In genomic region chr2:156435725-156436476, GRCh38 we compare ENCODE assay signal across 1 cellular context.
A peak's percentile ranks its signal among the peaks of the same experiment; 100 is the strongest.
TF ChIP-seq lines count a peak whose summit lies in the region.

Gene GPD2, plus strand, starts transcription at chr2:156436379. Its CDS starts 39,727 bp downstream, at chr2:156476106.

TF ChIP-seq in GM12878, 131 proteins besides CTCF, POLR2A, EP300 and RAD21 (continued from another document and continues in another):
- no peak for TF ChIP-seq BCL11A (IDR thresholded peaks at IDR 0.05; ENCODE audit: low read depth, low read length)
- no peak for TF ChIP-seq RFX5 (IDR thresholded peaks at IDR 0.05; ENCODE audit: low read depth, low read length)
- TF ChIP-seq NKRF (conservative IDR thresholded peaks at IDR 0.05), result no peak; the same call in 1 of the 2 replicates
- TF ChIP-seq, protein P1, sequence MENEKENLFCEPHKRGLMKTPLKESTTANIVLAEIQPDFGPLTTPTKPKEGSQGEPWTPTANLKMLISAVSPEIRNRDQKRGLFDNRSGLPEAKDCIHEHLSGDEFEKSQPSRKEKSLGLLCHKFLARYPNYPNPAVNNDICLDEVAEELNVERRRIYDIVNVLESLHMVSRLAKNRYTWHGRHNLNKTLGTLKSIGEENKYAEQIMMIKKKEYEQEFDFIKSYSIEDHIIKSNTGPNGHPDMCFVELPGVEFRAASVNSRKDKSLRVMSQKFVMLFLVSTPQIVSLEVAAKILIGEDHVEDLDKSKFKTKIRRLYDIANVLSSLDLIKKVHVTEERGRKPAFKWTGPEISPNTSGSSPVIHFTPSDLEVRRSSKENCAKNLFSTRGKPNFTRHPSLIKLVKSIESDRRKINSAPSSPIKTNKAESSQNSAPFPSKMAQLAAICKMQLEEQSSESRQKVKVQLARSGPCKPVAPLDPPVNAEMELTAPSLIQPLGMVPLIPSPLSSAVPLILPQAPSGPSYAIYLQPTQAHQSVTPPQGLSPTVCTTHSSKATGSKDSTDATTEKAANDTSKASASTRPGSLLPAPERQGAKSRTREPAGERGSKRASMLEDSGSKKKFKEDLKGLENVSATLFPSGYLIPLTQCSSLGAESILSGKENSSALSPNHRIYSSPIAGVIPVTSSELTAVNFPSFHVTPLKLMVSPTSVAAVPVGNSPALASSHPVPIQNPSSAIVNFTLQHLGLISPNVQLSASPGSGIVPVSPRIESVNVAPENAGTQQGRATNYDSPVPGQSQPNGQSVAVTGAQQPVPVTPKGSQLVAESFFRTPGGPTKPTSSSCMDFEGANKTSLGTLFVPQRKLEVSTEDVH (IDR thresholded peaks at IDR 0.05; ENCODE audit: low read depth, partially characterized antibody), result no peak
- no peak for TF ChIP-seq MEF2B (IDR thresholded peaks at IDR 0.05; ENCODE audit: partially characterized antibody, poor library complexity, severe bottlenecking)
- no peak for TF ChIP-seq SREBF1 (IDR thresholded peaks at IDR 0.05; ENCODE audit: low read length)
- no peak for TF ChIP-seq STAT3 (IDR thresholded peaks at IDR 0.05; ENCODE audit: low read depth, low read length)
- no peak for TF ChIP-seq SUPT20H (IDR thresholded peaks at IDR 0.05; ENCODE audit: borderline replicate concordance, control insufficient read depth, low read depth, low read length)
- TF ChIP-seq BMI1 (IDR thresholded peaks at IDR 0.05; ENCODE audit: borderline replicate concordance), result no peak
- peak; percentile 25; the same call in 1 of the 3 replicates for TF ChIP-seq POU2F2 (IDR thresholded peaks at IDR 0.05; ENCODE audit: borderline replicate concordance, low read depth, low read length)
- TF ChIP-seq, protein P2, sequence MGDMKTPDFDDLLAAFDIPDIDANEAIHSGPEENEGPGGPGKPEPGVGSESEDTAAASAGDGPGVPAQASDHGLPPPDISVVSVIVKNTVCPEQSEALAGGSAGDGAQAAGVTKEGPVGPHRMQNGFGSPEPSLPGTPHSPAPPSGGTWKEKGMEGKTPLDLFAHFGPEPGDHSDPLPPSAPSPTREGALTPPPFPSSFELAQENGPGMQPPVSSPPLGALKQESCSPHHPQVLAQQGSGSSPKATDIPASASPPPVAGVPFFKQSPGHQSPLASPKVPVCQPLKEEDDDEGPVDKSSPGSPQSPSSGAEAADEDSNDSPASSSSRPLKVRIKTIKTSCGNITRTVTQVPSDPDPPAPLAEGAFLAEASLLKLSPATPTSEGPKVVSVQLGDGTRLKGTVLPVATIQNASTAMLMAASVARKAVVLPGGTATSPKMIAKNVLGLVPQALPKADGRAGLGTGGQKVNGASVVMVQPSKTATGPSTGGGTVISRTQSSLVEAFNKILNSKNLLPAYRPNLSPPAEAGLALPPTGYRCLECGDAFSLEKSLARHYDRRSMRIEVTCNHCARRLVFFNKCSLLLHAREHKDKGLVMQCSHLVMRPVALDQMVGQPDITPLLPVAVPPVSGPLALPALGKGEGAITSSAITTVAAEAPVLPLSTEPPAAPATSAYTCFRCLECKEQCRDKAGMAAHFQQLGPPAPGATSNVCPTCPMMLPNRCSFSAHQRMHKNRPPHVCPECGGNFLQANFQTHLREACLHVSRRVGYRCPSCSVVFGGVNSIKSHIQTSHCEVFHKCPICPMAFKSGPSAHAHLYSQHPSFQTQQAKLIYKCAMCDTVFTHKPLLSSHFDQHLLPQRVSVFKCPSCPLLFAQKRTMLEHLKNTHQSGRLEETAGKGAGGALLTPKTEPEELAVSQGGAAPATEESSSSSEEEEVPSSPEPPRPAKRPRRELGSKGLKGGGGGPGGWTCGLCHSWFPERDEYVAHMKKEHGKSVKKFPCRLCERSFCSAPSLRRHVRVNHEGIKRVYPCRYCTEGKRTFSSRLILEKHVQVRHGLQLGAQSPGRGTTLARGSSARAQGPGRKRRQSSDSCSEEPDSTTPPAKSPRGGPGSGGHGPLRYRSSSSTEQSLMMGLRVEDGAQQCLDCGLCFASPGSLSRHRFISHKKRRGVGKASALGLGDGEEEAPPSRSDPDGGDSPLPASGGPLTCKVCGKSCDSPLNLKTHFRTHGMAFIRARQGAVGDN (IDR thresholded peaks at IDR 0.05), result no peak; the same call in none of the 2 replicates
- no peak for TF ChIP-seq SP1 (IDR thresholded peaks at IDR 0.05; ENCODE audit: low read depth, low read length)
- TF ChIP-seq MYC (IDR thresholded peaks at IDR 0.05; ENCODE audit: insufficient read depth, insufficient read length, insufficient replicate concordance, low read length, severe bottlenecking), result peak; percentile 43
- no peak for TF ChIP-seq CEBPZ (IDR thresholded peaks at IDR 0.05; ENCODE audit: low read depth, low read length)
- TF ChIP-seq, protein P3, sequence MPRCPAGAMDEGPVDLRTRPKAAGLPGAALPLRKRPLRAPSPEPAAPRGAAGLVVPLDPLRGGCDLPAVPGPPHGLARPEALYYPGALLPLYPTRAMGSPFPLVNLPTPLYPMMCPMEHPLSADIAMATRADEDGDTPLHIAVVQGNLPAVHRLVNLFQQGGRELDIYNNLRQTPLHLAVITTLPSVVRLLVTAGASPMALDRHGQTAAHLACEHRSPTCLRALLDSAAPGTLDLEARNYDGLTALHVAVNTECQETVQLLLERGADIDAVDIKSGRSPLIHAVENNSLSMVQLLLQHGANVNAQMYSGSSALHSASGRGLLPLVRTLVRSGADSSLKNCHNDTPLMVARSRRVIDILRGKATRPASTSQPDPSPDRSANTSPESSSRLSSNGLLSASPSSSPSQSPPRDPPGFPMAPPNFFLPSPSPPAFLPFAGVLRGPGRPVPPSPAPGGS (IDR thresholded peaks at IDR 0.05; ENCODE audit: borderline replicate concordance, insufficient read depth, low read depth, low read length, poor library complexity, severe bottlenecking), result peak; percentile 33
- TF ChIP-seq ESRRA (IDR thresholded peaks at IDR 0.05; ENCODE audit: low read length), result no peak
- TF ChIP-seq ETV6 (conservative IDR thresholded peaks at IDR 0.05 in 1 of 2, IDR thresholded peaks at IDR 0.05 in 1 of 2; ENCODE audit: borderline replicate concordance in 1 of 2, low read depth in 1 of 2), result no peak
- TF ChIP-seq KAT2A (conservative IDR thresholded peaks at IDR 0.05; ENCODE audit: control insufficient read depth, low read depth, low read length), result no peak
- no peak for TF ChIP-seq FOS (IDR thresholded peaks at IDR 0.05; ENCODE audit: borderline replicate concordance, extremely low read depth, insufficient read length)
- no peak for TF ChIP-seq NRF1 (conservative IDR thresholded peaks at IDR 0.05; ENCODE audit: low read depth, low read length)
- no peak for TF ChIP-seq CHD4 (IDR thresholded peaks at IDR 0.05)
- no peak for TF ChIP-seq SMAD1 (IDR thresholded peaks at IDR 0.05; ENCODE audit: low read depth, partially characterized antibody)
- TF ChIP-seq, protein P4, sequence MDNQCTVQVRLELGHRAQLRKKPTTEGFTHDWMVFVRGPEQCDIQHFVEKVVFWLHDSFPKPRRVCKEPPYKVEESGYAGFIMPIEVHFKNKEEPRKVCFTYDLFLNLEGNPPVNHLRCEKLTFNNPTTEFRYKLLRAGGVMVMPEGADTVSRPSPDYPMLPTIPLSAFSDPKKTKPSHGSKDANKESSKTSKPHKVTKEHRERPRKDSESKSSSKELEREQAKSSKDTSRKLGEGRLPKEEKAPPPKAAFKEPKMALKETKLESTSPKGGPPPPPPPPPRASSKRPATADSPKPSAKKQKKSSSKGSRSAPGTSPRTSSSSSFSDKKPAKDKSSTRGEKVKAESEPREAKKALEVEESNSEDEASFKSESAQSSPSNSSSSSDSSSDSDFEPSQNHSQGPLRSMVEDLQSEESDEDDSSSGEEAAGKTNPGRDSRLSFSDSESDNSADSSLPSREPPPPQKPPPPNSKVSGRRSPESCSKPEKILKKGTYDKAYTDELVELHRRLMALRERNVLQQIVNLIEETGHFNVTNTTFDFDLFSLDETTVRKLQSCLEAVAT (IDR thresholded peaks at IDR 0.05), result peak; percentile 31; the same call in 1 of the 2 replicates
- TF ChIP-seq YBX1 (IDR thresholded peaks at IDR 0.05), result no peak
- no peak for TF ChIP-seq GABPA (IDR thresholded peaks at IDR 0.05; ENCODE audit: low read depth)
- no peak for TF ChIP-seq HDAC6 (IDR thresholded peaks at IDR 0.05; ENCODE audit: unreplicated experiment)
- TF ChIP-seq POLR2AphosphoS5 (IDR thresholded peaks at IDR 0.05; ENCODE audit: low read length), result peak; percentile 80
- no peak for TF ChIP-seq ZBTB40 (IDR thresholded peaks at IDR 0.05; ENCODE audit: borderline replicate concordance)
- no peak for TF ChIP-seq MXI1 (IDR thresholded peaks at IDR 0.05; ENCODE audit: low read depth, low read length)
- TF ChIP-seq, protein P5, sequence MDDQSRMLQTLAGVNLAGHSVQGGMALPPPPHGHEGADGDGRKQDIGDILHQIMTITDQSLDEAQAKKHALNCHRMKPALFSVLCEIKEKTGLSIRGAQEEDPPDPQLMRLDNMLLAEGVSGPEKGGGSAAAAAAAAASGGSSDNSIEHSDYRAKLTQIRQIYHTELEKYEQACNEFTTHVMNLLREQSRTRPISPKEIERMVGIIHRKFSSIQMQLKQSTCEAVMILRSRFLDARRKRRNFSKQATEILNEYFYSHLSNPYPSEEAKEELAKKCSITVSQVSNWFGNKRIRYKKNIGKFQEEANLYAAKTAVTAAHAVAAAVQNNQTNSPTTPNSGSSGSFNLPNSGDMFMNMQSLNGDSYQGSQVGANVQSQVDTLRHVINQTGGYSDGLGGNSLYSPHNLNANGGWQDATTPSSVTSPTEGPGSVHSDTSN (IDR thresholded peaks at IDR 0.05; ENCODE audit: insufficient replicate concordance, low read depth, low read length), result peak; percentile 70
- TF ChIP-seq ZNF622 (IDR thresholded peaks at IDR 0.05), result no peak
- TF ChIP-seq CBX3 (IDR thresholded peaks at IDR 0.05; ENCODE audit: borderline replicate concordance, low read depth), result no peak
- peak; percentile 14; the same call in 1 of the 2 replicates for TF ChIP-seq MTA2 (IDR thresholded peaks at IDR 0.05; ENCODE audit: low read depth)
- no peak for TF ChIP-seq NFIC (IDR thresholded peaks at IDR 0.05; ENCODE audit: low read depth, low read length)
- peak; percentile 33; the same call in 1 of the 2 replicates for TF ChIP-seq NR2F1 (conservative IDR thresholded peaks at IDR 0.05)
- peak; percentile 63 to 90 for TF ChIP-seq BHLHE40 (IDR thresholded peaks at IDR 0.05; ENCODE audit: borderline replicate concordance in 1 of 2, low read depth in 2 of 2, low read length in 1 of 2)
